In genomic region chr9:37010976-37011375, GRCh38 we compare ENCODE assay signal across 30 cellular contexts. TPM values are rescaled to one million over a fixed set of nuclear protein-coding genes. Genes with fewer than 3 reads are reported as not detected.
"Had no signal": no experiment of that assay in that cellular context is flagged by ENCODE, and none has a peak within 500 bp of the region (broad histone marks: within the 10 kb centered on the region; RNA-seq: fewer than 3 reads in every experiment).

No MANE protein-coding gene starts in this region.

- H3K9me3 Mint-ChIP-seq: activated naive CD4-positive, alpha-beta T cell treated with anti-CD3 and anti-CD28 coated beads for 36 hours; activated naive CD8-positive, alpha-beta T cell treated with anti-CD3 and anti-CD28 coated beads, Interleukin-2, amount 10 ng/mL, durations not matched to agents 7 days and 5 days; activated T-cell treated with anti-CD3 and anti-CD28 coated beads, Interleukin-2, amount 50 U/mL, for 4 hours; activated T-helper 2 cell treated with anti-CD3 and anti-CD28 coated beads, Interferon-gamma antibody, Interleukin-2, Interleukin-4, amounts not matched to agents 10 μg/mL and 5 μg/mL and 100 μg/mL, durations not matched to agents 14 hours and 24 hours and 36 hours; endodermal cell; nephron progenitor cell; WTC11 had no signal

- FAIRE-seq: urothelium cell line had no signal

- H3K4me3 ChIP-seq: esophagus squamous epithelium, gastrocnemius medialis, stomach, suprapubic skin, tibial nerve had no signal

- H3K36me3 Mint-ChIP-seq: activated naive CD8-positive, alpha-beta T cell treated with anti-CD3 and anti-CD28 coated beads, Interleukin-2, amount 10 ng/mL, durations not matched to agents 7 days and 5 days; WTC11 had no signal

- H3K4me1 ChIP-seq: esophagus squamous epithelium, gastrocnemius medialis, parathyroid adenoma, stomach, suprapubic skin, tibial nerve had no signal

- DNase-seq: activated CD4-positive, alpha-beta T cell treated with anti-CD3 and anti-CD28 coated beads for 36 hours; activated CD4-positive, alpha-beta T cell treated with anti-CD3 and anti-CD28 coated beads, Interleukin-2, amount 50 U/mL, for 4 hours; activated CD8-positive, alpha-beta memory T cell treated with anti-CD3 and anti-CD28 coated beads for 24 hours; activated CD8-positive, alpha-beta memory T cell treated with anti-CD3 and anti-CD28 coated beads, Interleukin-2, amount 50 U/mL, for 48 hours; activated naive CD4-positive, alpha-beta T cell treated with anti-CD3 and anti-CD28 coated beads for 36 hours; activated naive CD8-positive, alpha-beta T cell treated with anti-CD3 and anti-CD28 coated beads, Interleukin-2, amount 10 ng/mL, durations not matched to agents 7 days and 5 days; activated T-cell treated with anti-CD3 and anti-CD28 coated beads, Interleukin-2, amount 50 U/mL, for 4 hours; amniotic stem cell; cerebellar nuclear complex; cortex of kidney; endodermal cell; esophagus squamous epithelium; gastrocnemius medialis; head of caudate nucleus; islet precursor cell; left cardiac atrium; nephron progenitor cell; right cardiac atrium; stimulated activated CD4-positive, alpha-beta T cell treated with anti-CD3 and anti-CD28 coated beads, Interleukin-12 subunit alpha, Interleukin-12 subunit beta, amount 100 ng/mL, for 4 hours; stimulated activated CD4-positive, alpha-beta T cell treated with anti-CD3 and anti-CD28 coated beads, Interleukin-4, amount 100 ng/mL, for 4 hours; stomach; T1000 had no signal

- H3K9ac ChIP-seq: parathyroid adenoma had no signal

- H3K4me1 Mint-ChIP-seq: activated CD4-positive, alpha-beta T cell treated with anti-CD3 and anti-CD28 coated beads for 36 hours; activated naive CD8-positive, alpha-beta T cell treated with anti-CD3 and anti-CD28 coated beads, Interleukin-2, amount 10 ng/mL, durations not matched to agents 7 days and 5 days; endodermal cell; nephron progenitor cell; WTC11 had no signal

- H3K36me3 ChIP-seq: esophagus squamous epithelium, gastrocnemius medialis, stomach, suprapubic skin, tibial nerve had no signal

- H3K4me3 Mint-ChIP-seq: activated CD4-positive, alpha-beta T cell treated with anti-CD3 and anti-CD28 coated beads for 36 hours; activated naive CD4-positive, alpha-beta T cell treated with anti-CD3 and anti-CD28 coated beads for 36 hours; activated naive CD8-positive, alpha-beta T cell treated with anti-CD3 and anti-CD28 coated beads, Interleukin-2, amount 10 ng/mL, durations not matched to agents 7 days and 5 days; activated T-cell treated with anti-CD3 and anti-CD28 coated beads, Interleukin-2, amount 50 U/mL, for 4 hours; endodermal cell; nephron progenitor cell; WTC11 had no signal

- H2AFZ ChIP-seq: parathyroid adenoma had no signal

- H3K79me2 ChIP-seq: parathyroid adenoma had no signal

- ATAC-seq: activated T-cell treated with anti-CD3 and anti-CD28 coated beads, Interleukin-2, amount 50 U/mL, for 4 hours; gastrocnemius medialis; left cardiac atrium; right cardiac atrium had no signal

- H3K9me3 ChIP-seq: esophagus squamous epithelium, gastrocnemius medialis, stomach, suprapubic skin, tibial nerve had no signal

- H3K27ac Mint-ChIP-seq: activated CD4-positive, alpha-beta T cell treated with anti-CD3 and anti-CD28 coated beads for 36 hours; activated naive CD4-positive, alpha-beta T cell treated with anti-CD3 and anti-CD28 coated beads for 36 hours; activated naive CD8-positive, alpha-beta T cell treated with anti-CD3 and anti-CD28 coated beads, Interleukin-2, amount 10 ng/mL, durations not matched to agents 7 days and 5 days; activated T-helper 2 cell treated with anti-CD3 and anti-CD28 coated beads, Interferon-gamma antibody, Interleukin-2, Interleukin-4, amounts not matched to agents 10 μg/mL and 5 μg/mL and 100 μg/mL, durations not matched to agents 14 hours and 24 hours and 36 hours; endodermal cell; nephron progenitor cell; WTC11 had no signal

- H3K27ac ChIP-seq: esophagus squamous epithelium, gastrocnemius medialis, parathyroid adenoma, stomach, suprapubic skin, tibial nerve had no signal

RNA-seq across cellular contexts. Expression of gene PAX5, which starts 23.1 kb away (rescaled TPM):
- total RNA-seq: myocyte, pulmonary artery endothelial cell, tibial nerve had no signal
- polyA plus RNA-seq: right cardiac atrium had no signal
